Comparison of ENCODE assay signal across 40 cellular contexts in the genomic region with DNA sequence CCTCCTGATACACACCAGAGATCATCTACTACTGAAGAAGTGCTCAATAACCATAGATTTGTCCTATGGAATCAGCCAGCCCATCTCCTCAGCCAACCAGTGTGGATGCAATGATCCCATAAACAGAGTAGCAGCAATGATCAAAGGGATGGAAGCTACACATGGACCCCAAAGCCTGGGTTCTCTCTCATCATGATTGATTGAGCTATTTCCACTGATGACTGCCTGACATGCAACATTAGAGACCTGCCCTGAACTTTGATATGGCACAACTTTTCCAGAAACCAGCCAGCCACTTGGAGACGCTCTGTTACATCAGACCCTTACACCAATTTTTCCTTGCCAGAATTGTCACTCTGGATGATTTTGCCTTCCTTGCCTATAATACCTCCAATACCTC.
"Had no signal": no experiment of that assay in that cellular context is flagged by ENCODE, and none has a peak within 500 bp of the region (broad histone marks: within the 10 kb centered on the region; RNA-seq: fewer than 3 reads in every experiment).

No MANE protein-coding gene starts in this region.

- ATAC-seq: activated naive CD4-positive, alpha-beta T cell treated with anti-CD3 and anti-CD28 coated beads, Interleukin-2, amount 50 U/mL, for 72 hours; activated naive CD8-positive, alpha-beta T cell treated with anti-CD3 and anti-CD28 coated beads, Interleukin-2, amount 50 U/mL, for 24 hours; activated T-cell treated with anti-CD3 and anti-CD28 coated beads, Interleukin-2, amount 50 U/mL, for 4 hours; activated T-cell treated with anti-CD3 and anti-CD28 coated beads, Interleukin-2, amount 50 U/mL, for 72 hours; activated T-helper 17 cell treated with anti-CD3 and anti-CD28 coated beads, Interleukin-2, amount 50 U/mL, for 72 hours; body of pancreas had no signal

- H3K27me3 Mint-ChIP-seq: activated naive CD4-positive, alpha-beta T cell treated with anti-CD3 and anti-CD28 coated beads, Interleukin-2, amount 10 ng/mL, durations not matched to agents 7 days and 5 days; activated naive CD8-positive, alpha-beta T cell treated with anti-CD3 and anti-CD28 coated beads, Interleukin-2, amount 10 ng/mL, durations not matched to agents 7 days and 5 days; activated naive CD8-positive, alpha-beta T cell treated with anti-CD3 and anti-CD28 coated beads, Interleukin-2, amount 50 U/mL, for 24 hours had no signal

- H3K4me3 Mint-ChIP-seq: activated naive CD4-positive, alpha-beta T cell treated with anti-CD3 and anti-CD28 coated beads for 36 hours; activated naive CD4-positive, alpha-beta T cell treated with anti-CD3 and anti-CD28 coated beads, Interleukin-2, amount 10 ng/mL, durations not matched to agents 7 days and 5 days; activated naive CD4-positive, alpha-beta T cell treated with anti-CD3 and anti-CD28 coated beads, Interleukin-2, amount 50 U/mL, for 24 hours; activated naive CD8-positive, alpha-beta T cell; activated naive CD8-positive, alpha-beta T cell treated with anti-CD3 and anti-CD28 coated beads for 36 hours; activated naive CD8-positive, alpha-beta T cell treated with anti-CD3 and anti-CD28 coated beads, Interleukin-2, amount 10 ng/mL, durations not matched to agents 7 days and 5 days; activated naive CD8-positive, alpha-beta T cell treated with anti-CD3 and anti-CD28 coated beads, Interleukin-2, amount 50 U/mL, for 24 hours; activated T-cell treated with anti-CD3 and anti-CD28 coated beads, Interleukin-2, amount 50 U/mL, for 24 hours; activated T-cell treated with anti-CD3 and anti-CD28 coated beads, Interleukin-2, amount 50 U/mL, for 4 hours; activated T-cell treated with anti-CD3 and anti-CD28 coated beads, Interleukin-2, amount 50 U/mL, for 72 hours; activated T-helper 1 cell treated with anti-CD3 and anti-CD28 coated beads, Interleukin-12 subunit alpha, Interleukin-12 subunit beta, Interleukin-2, Interleukin-4 antibody, amounts not matched to agents 30 ng/mL and 10 ng/mL and 1 ng/mL, durations not matched to agents 14 hours and 24 hours and 36 hours; activated T-helper 17 cell treated with anti-CD3 and anti-CD28 coated beads, Interleukin-2, amount 50 U/mL, for 72 hours; brain; central memory CD8-positive, alpha-beta T cell had no signal

- H3K27me3 ChIP-seq: ascending aorta, body of pancreas, brain microvascular endothelial cell, breast epithelium, cardiac muscle cell had no signal

- H3K36me3 Mint-ChIP-seq: activated naive CD4-positive, alpha-beta T cell treated with anti-CD3 and anti-CD28 coated beads, Interleukin-2, amount 10 ng/mL, durations not matched to agents 7 days and 5 days; activated naive CD4-positive, alpha-beta T cell treated with anti-CD3 and anti-CD28 coated beads, Interleukin-2, amount 50 U/mL, for 24 hours; activated naive CD4-positive, alpha-beta T cell treated with anti-CD3 and anti-CD28 coated beads, Interleukin-2, amount 50 U/mL, for 72 hours; activated naive CD8-positive, alpha-beta T cell; activated naive CD8-positive, alpha-beta T cell treated with anti-CD3 and anti-CD28 coated beads for 36 hours; activated naive CD8-positive, alpha-beta T cell treated with anti-CD3 and anti-CD28 coated beads, Interleukin-2, amount 10 ng/mL, durations not matched to agents 7 days and 5 days; brain had no signal

- DNase-seq: activated effector memory CD4-positive, alpha-beta T cell treated with anti-CD3 and anti-CD28 coated beads, Interleukin-2, amount 50 U/mL, for 16 hours; activated effector memory CD4-positive, alpha-beta T cell treated with Interleukin-2 at 50 U/mL for 16 hours; activated gamma-delta T cell; activated gamma-delta T cell treated with Interleukin-2 at 50 U/mL for 16 hours; activated naive CD4-positive, alpha-beta T cell; activated naive CD4-positive, alpha-beta T cell treated with anti-CD3 and anti-CD28 coated beads for 36 hours; activated naive CD4-positive, alpha-beta T cell treated with anti-CD3 and anti-CD28 coated beads, Interleukin-2, amount 10 ng/mL, durations not matched to agents 7 days and 5 days; activated naive CD4-positive, alpha-beta T cell treated with anti-CD3 and anti-CD28 coated beads, Interleukin-2, amount 50 U/mL, for 16 hours; activated naive CD4-positive, alpha-beta T cell treated with Interleukin-2 at 50 U/mL for 16 hours; activated naive CD8-positive, alpha-beta T cell treated with anti-CD3 and anti-CD28 coated beads for 36 hours; activated naive CD8-positive, alpha-beta T cell treated with anti-CD3 and anti-CD28 coated beads, Interleukin-2, amount 10 ng/mL, durations not matched to agents 7 days and 5 days; activated naive CD8-positive, alpha-beta T cell treated with anti-CD3 and anti-CD28 coated beads, Interleukin-2, amount 50 U/mL, for 24 hours; activated T-cell treated with anti-CD3 and anti-CD28 coated beads for 4 hours; activated T-cell treated with anti-CD3 and anti-CD28 coated beads, Interleukin-2, amount 50 U/mL, for 1 hour; activated T-cell treated with anti-CD3 and anti-CD28 coated beads, Interleukin-2, amount 50 U/mL, for 24 hours; activated T-cell treated with anti-CD3 and anti-CD28 coated beads, Interleukin-2, amount 50 U/mL, for 4 hours; activated T-cell treated with anti-CD3 and anti-CD28 coated beads, Interleukin-2, amount 50 U/mL, for 48 hours; activated T-cell treated with anti-CD3 and anti-CD28 coated beads, Interleukin-2, amount 50 U/mL, for 72 hours; amniotic stem cell; amygdala; anterior cingulate cortex; aorta; body of pancreas; brain microvascular endothelial cell; caudate nucleus; central memory CD4-positive, alpha-beta T cell; cerebellar nuclear complex had no signal

- H3K27ac ChIP-seq: ascending aorta, body of pancreas, brain microvascular endothelial cell, breast epithelium, cardiac muscle cell had no signal

- H3K4me1 ChIP-seq: ascending aorta, body of pancreas, breast epithelium had no signal

- FAIRE-seq: astrocyte, bronchial epithelial cell had no signal

- H3K27ac Mint-ChIP-seq: activated naive CD4-positive, alpha-beta T cell treated with anti-CD3 and anti-CD28 coated beads for 36 hours; activated naive CD4-positive, alpha-beta T cell treated with anti-CD3 and anti-CD28 coated beads, Interleukin-2, amount 10 ng/mL, durations not matched to agents 7 days and 5 days; activated naive CD4-positive, alpha-beta T cell treated with anti-CD3 and anti-CD28 coated beads, Interleukin-2, amount 50 U/mL, for 24 hours; activated naive CD4-positive, alpha-beta T cell treated with anti-CD3 and anti-CD28 coated beads, Interleukin-2, amount 50 U/mL, for 72 hours; activated naive CD8-positive, alpha-beta T cell; activated naive CD8-positive, alpha-beta T cell treated with anti-CD3 and anti-CD28 coated beads for 36 hours; activated naive CD8-positive, alpha-beta T cell treated with anti-CD3 and anti-CD28 coated beads, Interleukin-2, amount 10 ng/mL, durations not matched to agents 7 days and 5 days; activated naive CD8-positive, alpha-beta T cell treated with anti-CD3 and anti-CD28 coated beads, Interleukin-2, amount 50 U/mL, for 24 hours; activated T-cell treated with anti-CD3 and anti-CD28 coated beads, Interleukin-2, amount 50 U/mL, for 24 hours; activated T-cell treated with anti-CD3 and anti-CD28 coated beads, Interleukin-2, amount 50 U/mL, for 72 hours; activated T-helper 1 cell treated with anti-CD3 and anti-CD28 coated beads, Interleukin-12 subunit alpha, Interleukin-12 subunit beta, Interleukin-2, Interleukin-4 antibody, amounts not matched to agents 30 ng/mL and 10 ng/mL and 1 ng/mL, durations not matched to agents 14 hours and 24 hours and 36 hours; activated T-helper 17 cell treated with anti-CD3 and anti-CD28 coated beads, Interleukin-2, amount 50 U/mL, for 72 hours; activated T-helper 2 cell treated with anti-CD3 and anti-CD28 coated beads, Interferon-gamma antibody, Interleukin-2, Interleukin-4, amounts not matched to agents 10 μg/mL and 5 μg/mL and 100 μg/mL, durations not matched to agents 14 hours and 24 hours and 36 hours; brain had no signal

- H3K9me3 Mint-ChIP-seq: activated naive CD4-positive, alpha-beta T cell treated with anti-CD3 and anti-CD28 coated beads for 36 hours; activated naive CD4-positive, alpha-beta T cell treated with anti-CD3 and anti-CD28 coated beads, Interleukin-2, amount 10 ng/mL, durations not matched to agents 7 days and 5 days; activated naive CD4-positive, alpha-beta T cell treated with anti-CD3 and anti-CD28 coated beads, Interleukin-2, amount 50 U/mL, for 24 hours; activated naive CD4-positive, alpha-beta T cell treated with anti-CD3 and anti-CD28 coated beads, Interleukin-2, amount 50 U/mL, for 72 hours; activated naive CD8-positive, alpha-beta T cell treated with anti-CD3 and anti-CD28 coated beads for 36 hours; activated naive CD8-positive, alpha-beta T cell treated with anti-CD3 and anti-CD28 coated beads, Interleukin-2, amount 10 ng/mL, durations not matched to agents 7 days and 5 days; activated T-cell treated with anti-CD3 and anti-CD28 coated beads, Interleukin-2, amount 50 U/mL, for 24 hours; activated T-cell treated with anti-CD3 and anti-CD28 coated beads, Interleukin-2, amount 50 U/mL, for 4 hours; activated T-cell treated with anti-CD3 and anti-CD28 coated beads, Interleukin-2, amount 50 U/mL, for 72 hours; activated T-helper 1 cell treated with anti-CD3 and anti-CD28 coated beads, Interleukin-12 subunit alpha, Interleukin-12 subunit beta, Interleukin-2, Interleukin-4 antibody, amounts not matched to agents 30 ng/mL and 10 ng/mL and 1 ng/mL, durations not matched to agents 14 hours and 24 hours and 36 hours; activated T-helper 17 cell treated with anti-CD3 and anti-CD28 coated beads, Interleukin-2, amount 50 U/mL, for 72 hours; activated T-helper 2 cell treated with anti-CD3 and anti-CD28 coated beads, Interferon-gamma antibody, Interleukin-2, Interleukin-4, amounts not matched to agents 10 μg/mL and 5 μg/mL and 100 μg/mL, durations not matched to agents 14 hours and 24 hours and 36 hours; central memory CD8-positive, alpha-beta T cell had no signal

- H3K36me3 ChIP-seq: ascending aorta, brain microvascular endothelial cell, breast epithelium, cardiac muscle cell had no signal

- H3K9me3 ChIP-seq: ascending aorta, body of pancreas, breast epithelium had no signal

- H3K4me1 Mint-ChIP-seq: activated naive CD4-positive, alpha-beta T cell treated with anti-CD3 and anti-CD28 coated beads, Interleukin-2, amount 10 ng/mL, durations not matched to agents 7 days and 5 days; activated naive CD4-positive, alpha-beta T cell treated with anti-CD3 and anti-CD28 coated beads, Interleukin-2, amount 50 U/mL, for 24 hours; activated naive CD8-positive, alpha-beta T cell treated with anti-CD3 and anti-CD28 coated beads for 36 hours; activated naive CD8-positive, alpha-beta T cell treated with anti-CD3 and anti-CD28 coated beads, Interleukin-2, amount 10 ng/mL, durations not matched to agents 7 days and 5 days; activated naive CD8-positive, alpha-beta T cell treated with anti-CD3 and anti-CD28 coated beads, Interleukin-2, amount 50 U/mL, for 24 hours; activated T-helper 17 cell treated with anti-CD3 and anti-CD28 coated beads, Interleukin-2, amount 50 U/mL, for 72 hours; central memory CD8-positive, alpha-beta T cell had no signal

- H3K4me3 ChIP-seq: ascending aorta, body of pancreas, breast epithelium, cardiac muscle cell had no signal
